In the genomic region with DNA sequence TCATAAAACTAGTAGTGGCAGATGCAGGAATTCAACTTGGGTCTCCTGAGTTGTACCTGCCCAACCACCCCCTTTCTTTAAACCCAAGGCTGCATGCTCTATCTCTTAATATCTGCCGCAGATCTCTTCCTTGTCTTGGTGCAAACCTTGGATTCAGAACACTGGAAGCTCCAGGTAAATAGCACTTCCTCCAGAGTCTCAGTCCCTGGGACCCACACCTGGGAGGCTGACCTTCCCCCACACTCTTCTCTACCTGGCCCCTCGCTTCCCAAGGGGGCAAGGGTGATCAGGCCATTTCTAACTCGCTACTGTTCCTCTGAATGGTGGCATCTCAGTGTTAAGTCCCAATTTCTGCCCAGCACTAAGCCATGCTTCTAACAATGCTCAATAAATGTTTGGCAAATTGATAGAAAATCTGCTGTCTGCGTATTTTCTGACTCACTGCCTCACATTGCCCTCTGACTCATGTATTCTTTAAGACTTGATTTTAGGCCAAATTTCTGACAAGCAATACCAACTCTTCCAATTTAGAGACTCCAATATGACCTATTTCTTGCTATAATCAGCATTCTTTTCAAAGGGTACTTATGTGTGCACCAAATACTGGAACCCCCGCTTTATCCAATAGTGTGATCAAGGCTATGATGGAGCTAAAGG, we compare ENCODE assay signal across 21 cellular contexts.
DNase-seq lines count a peak whose midpoint lies in the region; ATAC-seq, FAIRE-seq and TF ChIP-seq lines count a peak whose summit lies in the region.
"Had no signal": no experiment of that assay in that cellular context is flagged by ENCODE, and none has a peak within 500 bp of the region (broad histone marks: within the 10 kb centered on the region; RNA-seq: fewer than 3 reads in every experiment).

No MANE protein-coding gene starts in this region.

- ATAC-seq in body of pancreas, result no peak
- ATAC-seq in naive thymus-derived CD4-positive, alpha-beta T cell, result no peak
- ATAC-seq: activated naive CD8-positive, alpha-beta T cell treated with anti-CD3 and anti-CD28 coated beads, Interleukin-2, amount 50 U/mL, for 24 hours; sciatic nerve had no signal

- H3K79me2 ChIP-seq in endothelial cell of umbilical vein (ENCODE audit: control insufficient read depth, insufficient read depth, low read length), result no peaks in the 10 kb centered on the region

- H3K27me3 Mint-ChIP-seq in immature natural killer cell (ENCODE audit: low read depth in 3 of 3), result peaks cover 0 to 4% (median 3%) of the 10 kb centered on the region in 3 donors
- H3K27me3 Mint-ChIP-seq in naive thymus-derived CD4-positive, alpha-beta T cell, result peaks cover 5 to 28% (median 14%) of the 10 kb centered on the region in 5 donors

- no peak overlapping the region for H3K4me3 Mint-ChIP-seq in immature natural killer cell
- H3K4me3 Mint-ChIP-seq in naive thymus-derived CD4-positive, alpha-beta T cell, result no peak overlapping the region
- H3K4me3 Mint-ChIP-seq: activated CD4-positive, alpha-beta memory T cell treated with anti-CD3 and anti-CD28 coated beads, Interleukin-2, amount 10 ng/mL, durations not matched to agents 7 days and 5 days; activated naive CD8-positive, alpha-beta T cell treated with anti-CD3 and anti-CD28 coated beads, Interleukin-2, amount 50 U/mL, for 24 hours had no signal

- H3K36me3 ChIP-seq in endothelial cell of umbilical vein (ENCODE audit: control insufficient read depth in 2 of 2, extremely low read depth in 1 of 2, insufficient read depth in 2 of 2, low read length in 2 of 2) (no peaks in the 10 kb centered on the region), body of pancreas (replicated peaks in 1 of 2; ENCODE audit: insufficient read depth in 1 of 2, low read depth in 2 of 2) (no peaks in the 10 kb centered on the region)
- no peaks in the 10 kb centered on the region for H3K36me3 ChIP-seq in naive thymus-derived CD4-positive, alpha-beta T cell (ENCODE audit: control insufficient read depth in 2 of 3, insufficient read depth in 3 of 3, low read length in 3 of 3)
- H3K36me3 ChIP-seq: BLaER1 treated with 17β-estradiol and CSF1 and Interleukin-3, amounts not matched to agents 10 nM and 100 nM; colonic mucosa; tibial artery had no signal

- no peak overlapping the region for H2AFZ ChIP-seq in endothelial cell of umbilical vein (ENCODE audit: low read depth, low read length)

- H3K36me3 Mint-ChIP-seq in immature natural killer cell, result no peaks in the 10 kb centered on the region
- no peaks in the 10 kb centered on the region for H3K36me3 Mint-ChIP-seq in naive thymus-derived CD4-positive, alpha-beta T cell

- H4K20me1 ChIP-seq in endothelial cell of umbilical vein (replicated peaks; ENCODE audit: control insufficient read depth, extremely low read depth, insufficient read depth, low read length), result no peaks in the 10 kb centered on the region
- H4K20me1 ChIP-seq: BLaER1 treated with 17β-estradiol and CSF1 and Interleukin-3, amounts not matched to agents 10 nM and 100 nM had no signal

- H3K27me3 ChIP-seq in endothelial cell of umbilical vein (ENCODE audit: control insufficient read depth in 2 of 2, insufficient read depth in 2 of 2, low read length in 2 of 2), result peaks cover 9 to 33% of the 10 kb centered on the region in 2 experiments
- H3K27me3 ChIP-seq in body of pancreas, result no peaks in the 10 kb centered on the region
- peaks cover 0 to 2% of the 10 kb centered on the region in 2 donors for H3K27me3 ChIP-seq in naive thymus-derived CD4-positive, alpha-beta T cell (ENCODE audit: control insufficient read depth in 2 of 2, insufficient read depth in 2 of 2, low read length in 2 of 2)
- H3K27me3 ChIP-seq: BLaER1 treated with 17β-estradiol and CSF1 and Interleukin-3, amounts not matched to agents 10 nM and 100 nM; colonic mucosa; tibial artery had no signal

- peak; percentile 58 for DNase-seq in EH (ENCODE audit: low read depth)
- no peak for DNase-seq in RCC 7860 (ENCODE audit: low spot score)
- DNase-seq in endothelial cell of umbilical vein (ENCODE audit: low read depth, low spot score), result peak; percentile 45
- DNase-seq in non-pigmented ciliary epithelial cell (ENCODE audit: low read depth), result peak; percentile 36
- DNase-seq in body of pancreas, result no peak
- DNase-seq in immature natural killer cell, result no peak
- no peak for DNase-seq in NCI-H2081 (lab: John Stamatoyannopoulos, UW)
- DNase-seq in naive thymus-derived CD4-positive, alpha-beta T cell, result no peak
- DNase-seq: activated CD4-positive, alpha-beta memory T cell treated with anti-CD3 and anti-CD28 coated beads, Interleukin-2, amount 10 ng/mL, durations not matched to agents 7 days and 5 days; activated naive CD8-positive, alpha-beta T cell treated with anti-CD3 and anti-CD28 coated beads, Interleukin-2, amount 50 U/mL, for 24 hours; colonic mucosa; DMS153; erythroblast; KBM-7; NCI-H1417 treated with DMSO at 0.1 percent for 48 hours; stimulated activated CD4-positive, alpha-beta T cell treated with anti-CD3 and anti-CD28 coated beads, Interleukin-2, amount 100 ng/mL, for 48 hours; stimulated activated CD8-positive, alpha-beta memory T cell treated with anti-CD3 and anti-CD28 coated beads, Interleukin-4, amount 100 ng/mL, for 48 hours; SW 1271 had no signal

- H3K9me3 ChIP-seq in endothelial cell of umbilical vein (replicated peaks; ENCODE audit: control insufficient read depth, insufficient read depth, low read length) (no peaks in the 10 kb centered on the region), body of pancreas (no peaks in the 10 kb centered on the region)
- H3K9me3 ChIP-seq in naive thymus-derived CD4-positive, alpha-beta T cell (ENCODE audit: control insufficient read depth in 2 of 3, low read length in 3 of 3), result no peaks in the 10 kb centered on the region
- H3K9me3 ChIP-seq: colonic mucosa, tibial artery had no signal

- POLR2A ChIA-PET in endothelial cell of umbilical vein (lab: Charles Lee), result no interaction called here
- POLR2A ChIA-PET in naive thymus-derived CD4-positive, alpha-beta T cell (lab: Charles Lee), result no interaction called here

- H3K4me1 ChIP-seq in endothelial cell of umbilical vein (ENCODE audit: control insufficient read depth, extremely low read depth, insufficient read depth, low read length) (no peaks in the 10 kb centered on the region), body of pancreas (no peaks in the 10 kb centered on the region)
- H3K4me1 ChIP-seq in naive thymus-derived CD4-positive, alpha-beta T cell (ENCODE audit: control insufficient read depth in 2 of 2, insufficient read depth in 2 of 2, low read length in 2 of 2), result no peaks in the 10 kb centered on the region
- H3K4me1 ChIP-seq: colonic mucosa had no signal

- TF ChIP-seq POLR2A in endothelial cell of umbilical vein (IDR thresholded peaks at IDR 0.05; ENCODE audit: low read depth, low read length), result no peak
- no peak for TF ChIP-seq POLR2A in body of pancreas (IDR thresholded peaks at IDR 0.05)

- H3K9me3 Mint-ChIP-seq in immature natural killer cell, result peaks cover 0 to 1% (median 0%) of the 10 kb centered on the region in 6 donors
- H3K9me3 Mint-ChIP-seq in naive thymus-derived CD4-positive, alpha-beta T cell, result no peaks in the 10 kb centered on the region
- H3K9me3 Mint-ChIP-seq: activated CD4-positive, alpha-beta memory T cell treated with anti-CD3 and anti-CD28 coated beads, Interleukin-2, amount 10 ng/mL, durations not matched to agents 7 days and 5 days; activated naive CD8-positive, alpha-beta T cell treated with anti-CD3 and anti-CD28 coated beads, Interleukin-2, amount 50 U/mL, for 24 hours had no signal

- WGBS in body of pancreas, 2 donors, result 85 to 90% methylated on average over 5 of the region's 5 CpGs

- BruUV-seq in endothelial cell of umbilical vein (replicated peaks; lab: Mats Ljungman, UMichigan), result no TSS peak

- no peak overlapping the region for H3K9ac ChIP-seq in endothelial cell of umbilical vein (replicated peaks; ENCODE audit: extremely low read depth, insufficient read depth, low read length)
- H3K9ac ChIP-seq: BLaER1 treated with 17β-estradiol and CSF1 and Interleukin-3, amounts not matched to agents 10 nM and 100 nM had no signal

- H3K9me1 ChIP-seq in endothelial cell of umbilical vein (replicated peaks; ENCODE audit: control insufficient read depth, extremely low read depth, insufficient read depth, low read length), result no peaks in the 10 kb centered on the region

- H3K27ac Mint-ChIP-seq in immature natural killer cell, result no peak overlapping the region
- H3K27ac Mint-ChIP-seq in naive thymus-derived CD4-positive, alpha-beta T cell, result no peak overlapping the region
- H3K27ac Mint-ChIP-seq: activated CD4-positive, alpha-beta memory T cell treated with anti-CD3 and anti-CD28 coated beads, Interleukin-2, amount 10 ng/mL, durations not matched to agents 7 days and 5 days; activated naive CD8-positive, alpha-beta T cell treated with anti-CD3 and anti-CD28 coated beads, Interleukin-2, amount 50 U/mL, for 24 hours had no signal

- no peak overlapping the region for H3K27ac ChIP-seq in endothelial cell of umbilical vein (ENCODE audit: insufficient read depth, low read depth, low read length)
- no peak overlapping the region for H3K27ac ChIP-seq in body of pancreas
- no peak overlapping the region for H3K27ac ChIP-seq in naive thymus-derived CD4-positive, alpha-beta T cell (ENCODE audit: low read depth, low read length)
- H3K27ac ChIP-seq: BLaER1 treated with 17β-estradiol and CSF1 and Interleukin-3, amounts not matched to agents 10 nM and 100 nM; colonic mucosa; tibial artery had no signal

- intact Hi-C loops in endothelial cell of umbilical vein (cut with micrococcal nuclease) (no loop called here), body of pancreas (cut with DNase I) (no loop called here)
- intact Hi-C loops in naive thymus-derived CD4-positive, alpha-beta T cell (cut with micrococcal nuclease), result no loop called here

- CTCF ChIA-PET in endothelial cell of umbilical vein (lab: Charles Lee), result interaction anchor here (1.6 kb wide), 1 partner anchor 17 kb away, joined by 3 read pairs; no protein-coding TSS in a partner anchor
- CTCF ChIA-PET in naive thymus-derived CD4-positive, alpha-beta T cell (lab: Charles Lee), result no interaction called here

- TF ChIP-seq CTCF in endothelial cell of umbilical vein (IDR thresholded peaks at IDR 0.05; ENCODE audit: extremely low read depth in 1 of 2, insufficient read depth in 1 of 2, low read depth in 1 of 2, low read length in 2 of 2), result no peak
- TF ChIP-seq CTCF in body of pancreas (IDR thresholded peaks at IDR 0.05), result no peak

- no peaks in the 10 kb centered on the region for H3K4me1 Mint-ChIP-seq in immature natural killer cell
- H3K4me1 Mint-ChIP-seq in naive thymus-derived CD4-positive, alpha-beta T cell, result no peaks in the 10 kb centered on the region
- H3K4me1 Mint-ChIP-seq: activated CD4-positive, alpha-beta memory T cell treated with anti-CD3 and anti-CD28 coated beads, Interleukin-2, amount 10 ng/mL, durations not matched to agents 7 days and 5 days; activated naive CD8-positive, alpha-beta T cell treated with anti-CD3 and anti-CD28 coated beads, Interleukin-2, amount 50 U/mL, for 24 hours had no signal

- FAIRE-seq in RCC 7860 (lab: Jason Lieb, UNC) (peak; percentile 72), endothelial cell of umbilical vein (lab: Jason Lieb, UNC) (peak; percentile 49)

- H3K4me3 ChIP-seq in endothelial cell of umbilical vein (replicated peaks in 1 of 3; ENCODE audit: insufficient read depth in 1 of 3, low read depth in 1 of 3, low read length in 3 of 3) (no peak overlapping the region), body of pancreas (no peak overlapping the region)
- H3K4me3 ChIP-seq in naive thymus-derived CD4-positive, alpha-beta T cell (ENCODE audit: low read length), result no peak overlapping the region
- H3K4me3 ChIP-seq: BLaER1 treated with 17β-estradiol and CSF1 and Interleukin-3, amounts not matched to agents 10 nM and 100 nM; colonic mucosa; tibial artery had no signal

- dilution Hi-C loops in endothelial cell of umbilical vein (cut with MboI; ENCODE audit: extremely low pct_ligation_motif_present, low sequenced_read_pairs), result no loop called here

- H3K4me2 ChIP-seq in endothelial cell of umbilical vein (ENCODE audit: insufficient read depth, low read length), result no peak overlapping the region
- H3K4me2 ChIP-seq: BLaER1 treated with 17β-estradiol and CSF1 and Interleukin-3, amounts not matched to agents 10 nM and 100 nM had no signal

Comparison
In these comparisons a context has a peak if more than half of its experiments do, and no peak if none do; other contexts are left out.
1. DNase-seq: peak in EH (single experiment), endothelial cell of umbilical vein (single experiment) and non-pigmented ciliary epithelial cell (single experiment); none in RCC 7860 (single experiment), body of pancreas (0 of 4), immature natural killer cell (0 of 3), NCI-H2081 (0 of 2) and naive thymus-derived CD4-positive, alpha-beta T cell (0 of 9).